Comparison of ENCODE assay signal across 27 cellular contexts in the genomic region with DNA sequence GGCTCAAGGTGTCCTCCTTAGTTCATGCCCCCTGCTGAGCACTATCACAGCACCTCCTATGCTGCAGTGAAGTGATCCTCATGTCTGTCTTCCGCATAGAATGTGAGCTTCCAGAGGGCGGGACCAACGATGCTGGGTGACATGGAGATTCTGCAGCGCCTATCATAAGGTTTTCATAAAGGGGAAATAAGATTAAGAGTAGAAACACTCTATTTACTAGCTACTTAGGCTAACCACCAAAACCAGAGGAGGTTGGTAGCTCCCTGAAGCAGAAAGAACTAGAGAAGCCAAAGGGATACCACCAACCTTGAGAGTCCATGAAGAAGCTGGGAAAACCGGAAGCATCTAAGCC. TPM values are rescaled to one million over a fixed set of nuclear protein-coding genes. Genes with fewer than 3 reads are reported as not detected.
A peak's percentile ranks its signal among the peaks of the same experiment; 100 is the strongest.
DNase-seq lines count a peak whose midpoint lies in the region; ATAC-seq, FAIRE-seq and TF ChIP-seq lines count a peak whose summit lies in the region.
"Had no signal": no experiment of that assay in that cellular context is flagged by ENCODE, and none has a peak within 500 bp of the region (broad histone marks: within the 10 kb centered on the region; RNA-seq: fewer than 3 reads in every experiment).

No MANE protein-coding gene starts in this region.

- TF ChIP-seq RAD21 in HepG2 (CRISPR knock-in tag; IDR thresholded peaks at IDR 0.05): no peak

- no peaks in the 10 kb centered on the region for H3K9me3 Mint-ChIP-seq in activated CD8-positive, alpha-beta T cell treated with anti-CD3 and anti-CD28 coated beads for 36 hours
- H3K9me3 Mint-ChIP-seq: activated naive CD4-positive, alpha-beta T cell treated with anti-CD3 and anti-CD28 coated beads, Interleukin-2, amount 10 ng/mL, durations not matched to agents 7 days and 5 days; nephron had no signal

- no peaks in the 10 kb centered on the region for H3K27me3 ChIP-seq in HepG2 (ENCODE audit: control insufficient read depth in 1 of 2, insufficient read depth in 2 of 2, low read length in 2 of 2)
- no peaks in the 10 kb centered on the region for H3K27me3 ChIP-seq in right lobe of liver
- no peaks in the 10 kb centered on the region for H3K27me3 ChIP-seq in WERI-Rb-1 (ENCODE audit: insufficient read depth, low read depth, severe bottlenecking)
- no peaks in the 10 kb centered on the region for H3K27me3 ChIP-seq in parathyroid adenoma (ENCODE audit: control insufficient read depth, insufficient read depth, low read length)
- no peaks in the 10 kb centered on the region for H3K27me3 ChIP-seq in vagina
- H3K27me3 ChIP-seq: SJSA1, uterus had no signal

- CTCF ChIA-PET in HepG2 (lab: Yijun Ruan, JAX; ENCODE audit: low intra/inter-chr PET ratio, low total read pairs): no interaction called here
- CTCF ChIA-PET in activated CD8-positive, alpha-beta T cell treated with anti-CD3 and anti-CD28 coated beads for 36 hours (lab: Charles Lee): interaction anchor here (0.7 to 16.6 kb wide), 7 partner anchors 9 to 136 kb away, joined by 3 to 330 read pairs (median 5); no protein-coding TSS in a partner anchor

- H3K4me1 ChIP-seq in HepG2 (ENCODE audit: insufficient read depth, low read length): peaks cover 89% of the 10 kb centered on the region
- peaks cover 0 to 32% (median 6%) of the 10 kb centered on the region in 4 donors for H3K4me1 ChIP-seq in right lobe of liver
- peaks cover 41% of the 10 kb centered on the region for H3K4me1 ChIP-seq in parathyroid adenoma
- H3K4me1 ChIP-seq in vagina: peaks cover 34% of the 10 kb centered on the region

- H3K4me2 ChIP-seq in HepG2 (ENCODE audit: low read depth, low read length) (no peak overlapping the region), parathyroid adenoma (ENCODE audit: low read length) (no peak overlapping the region)
- H3K4me2 ChIP-seq: PC-9 had no signal

- H4K20me1 ChIP-seq in HepG2 (ENCODE audit: insufficient read depth, low read length): no peaks in the 10 kb centered on the region

- TF ChIP-seq CTCF in HepG2 (CRISPR knock-in tag; IDR thresholded peaks at IDR 0.05) (no peak), right lobe of liver (IDR thresholded peaks at IDR 0.05) (no peak), WERI-Rb-1 (IDR thresholded peaks at IDR 0.05; ENCODE audit: low read depth, low read length) (no peak), parathyroid adenoma (IDR thresholded peaks at IDR 0.05) (no peak), vagina (IDR thresholded peaks at IDR 0.05) (no peak)
- TF ChIP-seq CTCF in activated CD8-positive, alpha-beta T cell treated with anti-CD3 and anti-CD28 coated beads for 36 hours (IDR thresholded peaks at IDR 0.05): no peak

- H3K27me3 Mint-ChIP-seq in activated CD8-positive, alpha-beta T cell treated with anti-CD3 and anti-CD28 coated beads for 36 hours: no peaks in the 10 kb centered on the region

- H3K79me2 ChIP-seq in HepG2 (ENCODE audit: insufficient read depth, low read length): no peaks in the 10 kb centered on the region
- H3K79me2 ChIP-seq in parathyroid adenoma: no peaks in the 10 kb centered on the region

- in situ Hi-C loops in HepG2 (cut with HindIII; ENCODE audit: extremely low pct_ligation_motif_present, low pct_unique_long_range_greater_than_20kb): loop anchor here (5.0 kb wide), 1 partner anchor 56 kb away; no protein-coding TSS in a partner anchor

- TF ChIP-seq POLR2A in HepG2 (IDR thresholded peaks at IDR 0.05; ENCODE audit: insufficient read depth in 1 of 2, low read depth in 2 of 2, low read length in 2 of 2) (no peak), right lobe of liver (IDR thresholded peaks at IDR 0.05) (no peak), vagina (IDR thresholded peaks at IDR 0.05) (no peak)

- H3K9me3 ChIP-seq in HepG2 (ENCODE audit: low read length) (no peaks in the 10 kb centered on the region), right lobe of liver (no peaks in the 10 kb centered on the region), WERI-Rb-1 (ENCODE audit: severe bottlenecking) (peaks cover 3% of the 10 kb centered on the region), parathyroid adenoma (ENCODE audit: control insufficient read depth, low read length) (no peaks in the 10 kb centered on the region), vagina (no peaks in the 10 kb centered on the region)
- H3K9me3 ChIP-seq: SJSA1, uterus had no signal

- no TSS peak for BruUV-seq in HepG2 (replicated peaks; lab: Mats Ljungman, UMichigan)

- H3K27ac ChIP-seq in HepG2 (ENCODE audit: extremely low read length, insufficient read depth, low read length) (peak overlapping the region; percentile 83), right lobe of liver (no peak overlapping the region), WERI-Rb-1 (peak overlapping the region; percentile 39; the same call in 1 of the 2 replicates), parathyroid adenoma (peak overlapping the region; percentile 97), vagina (peak overlapping the region; percentile 58)
- H3K27ac ChIP-seq: GM23248, HL-60, PC-9, SJSA1 had no signal

- no peak for TF ChIP-seq EP300 in HepG2 (IDR thresholded peaks at IDR 0.05; ENCODE audit: low read depth in 2 of 2, low read length in 2 of 2)
- TF ChIP-seq EP300 in HepG2 (CRISPR knock-in tag; IDR thresholded peaks at IDR 0.05; ENCODE audit: borderline replicate concordance): no peak

- no peak overlapping the region for H3K4me3 ChIP-seq in HepG2 (replicated peaks in 1 of 3; ENCODE audit: insufficient read depth in 1 of 3, low read depth in 2 of 3, low read length in 3 of 3)
- no peak overlapping the region for H3K4me3 ChIP-seq in right lobe of liver
- H3K4me3 ChIP-seq in WERI-Rb-1 (ENCODE audit: low read depth, low read length): no peak overlapping the region
- H3K4me3 ChIP-seq in parathyroid adenoma (ENCODE audit: low read depth, low read length): no peak overlapping the region
- H3K4me3 ChIP-seq in vagina: no peak overlapping the region
- H3K4me3 ChIP-seq: GM23248, PC-9, SJSA1, skin epidermis, uterus had no signal

- intact Hi-C loops in HepG2 (cut with micrococcal nuclease; ENCODE audit: unreplicated experiment): no loop called here
- intact Hi-C loops in right lobe of liver (cut with DNase I): no loop called here
- intact Hi-C loops in vagina (cut with DNase I): no loop called here
- intact Hi-C loops in activated CD8-positive, alpha-beta T cell treated with anti-CD3 and anti-CD28 coated beads for 36 hours (cut with micrococcal nuclease): loop anchor here (5.0 kb wide), 1 partner anchor 41 kb away; a partner anchor contains a TSS

- H3K36me3 ChIP-seq in HepG2 (replicated peaks in 1 of 2; ENCODE audit: control insufficient read depth in 1 of 2, insufficient read depth in 2 of 2, low read length in 2 of 2) (no peaks in the 10 kb centered on the region), right lobe of liver (no peaks in the 10 kb centered on the region), WERI-Rb-1 (no peaks in the 10 kb centered on the region), parathyroid adenoma (ENCODE audit: control insufficient read depth, insufficient read depth, low read length) (no peaks in the 10 kb centered on the region), vagina (no peaks in the 10 kb centered on the region)
- H3K36me3 ChIP-seq: SJSA1, uterus had no signal

- no peak for FAIRE-seq in HepG2 (lab: Jason Lieb, UNC)
- FAIRE-seq: A204.1, G401.6 had no signal

- H3K4me1 Mint-ChIP-seq in activated CD8-positive, alpha-beta T cell treated with anti-CD3 and anti-CD28 coated beads for 36 hours (ENCODE audit: low read depth): peaks cover 40% of the 10 kb centered on the region

- 58% methylated on average over 5 of the region's 5 CpGs for WGBS in HepG2 (ENCODE audit: low lambda C conversion rate)
- 47% methylated on average over 4 of the region's 5 CpGs for whole genome bisulfite sequencing in right lobe of liver (ENCODE audit: insufficient coverage, low coverage, low lambda C conversion rate, missing lambda C conversion rate)

- no peaks in the 10 kb centered on the region for H3K36me3 Mint-ChIP-seq in activated CD8-positive, alpha-beta T cell treated with anti-CD3 and anti-CD28 coated beads for 36 hours (ENCODE audit: low read depth)
- H3K36me3 Mint-ChIP-seq: activated naive CD4-positive, alpha-beta T cell treated with anti-CD3 and anti-CD28 coated beads, Interleukin-2, amount 10 ng/mL, durations not matched to agents 7 days and 5 days had no signal

- H3K9ac ChIP-seq in HepG2 (ENCODE audit: insufficient read depth, low read depth, low read length) (no peak overlapping the region), parathyroid adenoma (no peak overlapping the region)
- H3K9ac ChIP-seq: GM23248 had no signal

- POLR2A ChIA-PET in HepG2 (lab: Yijun Ruan, JAX): interaction anchor here (2.1 to 4.1 kb wide), 3 partner anchors 58 to 119 kb away, joined by 15 to 22 read pairs (median 15); a partner anchor contains a TSS
- POLR2A ChIA-PET in activated CD8-positive, alpha-beta T cell treated with anti-CD3 and anti-CD28 coated beads for 36 hours (lab: Charles Lee): interaction anchor here (0.6 kb wide), 1 partner anchor 131 kb away, joined by 3 read pairs; no protein-coding TSS in a partner anchor

- DNase-seq in HepG2 (ENCODE audit: low spot score): no peak
- no peak for DNase-seq in right lobe of liver
- DNase-seq in WERI-Rb-1: no peak
- DNase-seq in vagina (ENCODE audit: extremely low spot score in 2 of 2): no peak
- DNase-seq in activated CD8-positive, alpha-beta T cell treated with anti-CD3 and anti-CD28 coated beads for 36 hours: no peak
- DNase-seq in C1 segment of cervical spinal cord (lab: John Stamatoyannopoulos, UW): no peak
- DNase-seq: activated naive CD4-positive, alpha-beta T cell treated with anti-CD3 and anti-CD28 coated beads, Interleukin-2, amount 10 ng/mL, durations not matched to agents 7 days and 5 days; activated T-cell treated with anti-CD3 and anti-CD28 coated beads, Interleukin-2, amount 50 U/mL, for 48 hours; cerebellar nuclear complex; effector CD8-positive, alpha-beta T cell; kidney glomerular epithelial cell; NCI-H187; NCI-H226; PC-9; posterior cingulate gyrus had no signal

- ATAC-seq in HepG2 (no peak), right lobe of liver (no peak), GM18873 (IDR thresholded peaks at IDR 0.05; ENCODE audit: low FRiP score, unreplicated experiment) (no peak)
- no peak for ATAC-seq in activated CD8-positive, alpha-beta T cell treated with anti-CD3 and anti-CD28 coated beads for 36 hours
- ATAC-seq: activated CD4-positive, CD25-positive, alpha-beta regulatory T cell treated with anti-CD3 and anti-CD28 coated beads, Interleukin-2, amount 50 U/mL, for 24 hours had no signal

- H3K27ac Mint-ChIP-seq in activated CD8-positive, alpha-beta T cell treated with anti-CD3 and anti-CD28 coated beads for 36 hours: no peak overlapping the region
- H3K27ac Mint-ChIP-seq: activated naive CD4-positive, alpha-beta T cell treated with anti-CD3 and anti-CD28 coated beads, Interleukin-2, amount 10 ng/mL, durations not matched to agents 7 days and 5 days had no signal

- H2AFZ ChIP-seq in HepG2 (ENCODE audit: low read length): no peak overlapping the region
- no peak overlapping the region for H2AFZ ChIP-seq in parathyroid adenoma
- H2AFZ ChIP-seq: GM23248, PC-9 had no signal

- no peak overlapping the region for H3K4me3 Mint-ChIP-seq in activated CD8-positive, alpha-beta T cell treated with anti-CD3 and anti-CD28 coated beads for 36 hours
- H3K4me3 Mint-ChIP-seq: activated naive CD4-positive, alpha-beta T cell treated with anti-CD3 and anti-CD28 coated beads, Interleukin-2, amount 10 ng/mL, durations not matched to agents 7 days and 5 days had no signal

RNA-seq across cellular contexts. Expression of a gene that starts 39.3 kb away (rescaled TPM):
- total RNA-seq in HepG2 (2016; rRNA removed; fragmentation: Illumina TruSeq; extraction: Trizol): 1.8 and 1.9 TPM in 2 replicates
- 0.40 and 0.53 TPM in 2 replicates for total RNA-seq in HepG2 (2016; cell fraction: cytosol; rRNA removed; fragmentation: Illumina TruSeq; extraction: Trizol; ENCODE audit: low read depth)
- total RNA-seq in HepG2 (2016; cell fraction: insoluble cytoplasmic fraction; rRNA removed; fragmentation: Illumina TruSeq; extraction: Trizol): 1.0 and 1.1 TPM in 2 replicates
- total RNA-seq in HepG2 (2016; cell fraction: membrane; rRNA removed; fragmentation: Illumina TruSeq; extraction: Trizol): 0.65 and 2.2 TPM in 2 replicates
- total RNA-seq in HepG2 (2016; cell fraction: nucleus; rRNA removed; fragmentation: Illumina TruSeq; extraction: Trizol): 0.81 and 1.8 TPM in 2 replicates
- polyA plus RNA-seq in HepG2 (2011; rRNA removed): 3.6 and 5.3 TPM in 2 replicates
- polyA plus RNA-seq in HepG2 (2011; cell fraction: cytosol; rRNA removed): 3.0 and 3.2 TPM in 2 replicates
- 8.2 and 10.5 TPM in 2 replicates for polyA plus RNA-seq in HepG2 (2011; cell fraction: nucleus; rRNA removed)
- 4.9 and 6.1 TPM in 2 replicates for polyA plus RNA-seq in HepG2 (2012)
- 0.52 and 0.81 TPM in 2 replicates for polyA plus RNA-seq in HepG2 (2016; cell fraction: cytosol; fragmentation: Illumina TruSeq; extraction: Trizol; ENCODE audit: low read depth)
- 2.3 and 2.6 TPM in 2 replicates for polyA plus RNA-seq in HepG2 (2016; cell fraction: insoluble cytoplasmic fraction; fragmentation: Illumina TruSeq; extraction: Trizol; ENCODE audit: low read depth)
- 1.4 TPM in 2 replicates for polyA plus RNA-seq in HepG2 (2016; cell fraction: membrane; fragmentation: Illumina TruSeq; extraction: Trizol; ENCODE audit: low read depth)
- polyA plus RNA-seq in HepG2 (2016; cell fraction: nucleus; fragmentation: Illumina TruSeq; extraction: Trizol; ENCODE audit: insufficient read depth, low read depth): 3.4 and 4.0 TPM in 2 replicates
- polyA minus RNA-seq in HepG2 (2011; rRNA and poly(A)+ RNA removed; ENCODE audit: low replicate concordance): 0.28 and 3.3 TPM in 2 replicates
- polyA minus RNA-seq in HepG2 (2011; cell fraction: cytosol; rRNA and poly(A)+ RNA removed): 3.1 and 3.6 TPM in 2 replicates
- polyA minus RNA-seq in HepG2 (2011; cell fraction: nucleus; rRNA and poly(A)+ RNA removed): 4.1 and 5.3 TPM in 2 replicates
- 1 to 10 TPM in 2 of 6 experiments, under 1 TPM in 4; 0.06 to 2.4 (median 0.63) TPM for total RNA-seq in right lobe of liver
- not detected for total RNA-seq in vagina
- total RNA-seq in activated CD8-positive, alpha-beta T cell treated with anti-CD3 and anti-CD28 coated beads for 36 hours: 1 to 10 TPM; 3.6 to 4.5 TPM
- total RNA-seq: SJSA1 had no signal
- polyA plus RNA-seq: BJ had no signal

Comparison
In these comparisons a context has a peak if more than half of its experiments do, and no peak if none do; other contexts are left out.
1. H3K27ac ChIP-seq: peak in HepG2 (single experiment), WERI-Rb-1 (single experiment), parathyroid adenoma (single experiment) and vagina (single experiment); none in right lobe of liver (0 of 3).